ENCODE assay signal across 27 cellular contexts in the genomic region with DNA sequence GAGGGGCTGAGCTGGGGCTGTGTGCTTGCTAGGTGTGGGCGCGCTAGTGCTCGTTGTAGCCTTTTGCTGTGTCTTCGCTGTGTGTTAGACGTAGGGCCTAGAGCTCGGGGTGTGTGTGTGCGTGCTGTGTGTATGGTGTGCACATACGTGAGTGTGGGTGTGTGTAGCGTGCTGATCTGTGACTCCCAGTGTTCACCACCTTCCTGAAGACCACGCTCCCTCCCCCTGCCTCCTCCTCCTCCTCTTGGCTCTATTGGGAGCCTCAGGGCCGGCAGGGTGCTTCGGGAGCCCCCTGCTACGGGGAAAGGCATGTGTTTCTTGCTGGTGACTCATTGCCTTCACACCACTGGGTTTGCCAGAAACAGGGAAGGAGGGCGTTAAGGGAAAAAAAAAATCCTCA. TPM values are rescaled to one million over a fixed set of nuclear protein-coding genes. Genes with fewer than 3 reads are reported as not detected.
DNase-seq lines count a peak whose midpoint lies in the region; ATAC-seq and TF ChIP-seq lines count a peak whose summit lies in the region.
"Had no signal": no experiment of that assay in that cellular context is flagged by ENCODE, and none has a peak within 500 bp of the region (broad histone marks: within the 10 kb centered on the region; RNA-seq: fewer than 3 reads in every experiment).

No MANE protein-coding gene starts in this region.

- H3K4me3 Mint-ChIP-seq in GM23338 = no peak overlapping the region
- H3K4me3 Mint-ChIP-seq: activated B cell treated with CpG ODN at 0.5 μM for 24 hours; activated CD4-positive, alpha-beta memory T cell treated with anti-CD3 and anti-CD28 coated beads for 36 hours; dendritic cell treated with granulocyte-macrophage colony-stimulating factor and Interleukin-4, amounts not matched to agents 40 ng/mL and 50 ng/mL, for 4 days; natural killer cell; stimulated activated naive CD8-positive, alpha-beta T cell treated with anti-CD3 and anti-CD28 coated beads, Interleukin-15, amount 100 ng/mL, for 72 hours; type B pancreatic cell had no signal

- no peaks in the 10 kb centered on the region for H3K9me3 Mint-ChIP-seq in GM23338
- H3K9me3 Mint-ChIP-seq: activated B cell treated with CpG ODN at 0.5 μM for 24 hours; activated CD4-positive, alpha-beta memory T cell treated with anti-CD3 and anti-CD28 coated beads for 36 hours; dendritic cell treated with granulocyte-macrophage colony-stimulating factor and Interleukin-4, amounts not matched to agents 40 ng/mL and 50 ng/mL, for 4 days; natural killer cell; stimulated activated naive CD8-positive, alpha-beta T cell treated with anti-CD3 and anti-CD28 coated beads, Interleukin-15, amount 100 ng/mL, for 72 hours; type B pancreatic cell had no signal

- no peaks in the 10 kb centered on the region for H3F3A ChIP-seq in GM23338 (replicated peaks; ENCODE audit: low read depth)

- H4K20me1 ChIP-seq in GM23338 (replicated peaks; ENCODE audit: insufficient read depth) = no peaks in the 10 kb centered on the region; the same call in 1 of the 2 replicates

- peak overlapping the region; percentile 14; the same call in 1 of the 2 replicates for H2AFZ ChIP-seq in GM23338

- ATAC-seq in GM23338 (no peak), HG02981 (IDR thresholded peaks at IDR 0.05; ENCODE audit: unreplicated experiment) (no peak), HG03469 (IDR thresholded peaks at IDR 0.05; ENCODE audit: unreplicated experiment) (no peak)
- ATAC-seq: heart right ventricle; K562; left lung; natural killer cell; pancreas; right cardiac atrium; stimulated activated naive CD8-positive, alpha-beta T cell treated with anti-CD3 and anti-CD28 coated beads, Interleukin-15, amount 100 ng/mL, for 72 hours had no signal

- DNase-seq in AG08396 (ENCODE audit: low spot score) (peak; percentile 35), GM23338 (ENCODE audit: low spot score) (no peak), anterior cingulate cortex (lab: John Stamatoyannopoulos, UW) (peak in 31 of 58 donors; percentile 19 to 84 (median 47)), iris pigment epithelial cell (ENCODE audit: low read depth) (peak; percentile 29), C1 segment of cervical spinal cord (lab: John Stamatoyannopoulos, UW) (no peak)
- DNase-seq in activated CD8-positive, alpha-beta memory T cell treated with anti-CD3 and anti-CD28 coated beads for 24 hours = no peak
- DNase-seq: activated B cell treated with CpG ODN at 0.5 μM for 24 hours; activated CD4-positive, alpha-beta memory T cell treated with anti-CD3 and anti-CD28 coated beads for 36 hours; activated gamma-delta T cell treated with Interleukin-2 at 50 U/mL for 16 hours; activated T-cell treated with anti-CD3 and anti-CD28 coated beads for 4 hours; heart right ventricle; left lung; midbrain; natural killer cell; NCI-H187; NCI-H345; NCI-H774; right cardiac atrium; stimulated activated naive CD8-positive, alpha-beta T cell treated with anti-CD3 and anti-CD28 coated beads, Interleukin-15, amount 100 ng/mL, for 72 hours had no signal

- H3K27me3 Mint-ChIP-seq in GM23338 (ENCODE audit: insufficient read depth, low read depth, poor library complexity) = peaks cover 9% of the 10 kb centered on the region
- H3K27me3 Mint-ChIP-seq: activated B cell treated with CpG ODN at 0.5 μM for 24 hours; activated CD4-positive, alpha-beta memory T cell treated with anti-CD3 and anti-CD28 coated beads for 36 hours; stimulated activated naive CD8-positive, alpha-beta T cell treated with anti-CD3 and anti-CD28 coated beads, Interleukin-15, amount 100 ng/mL, for 72 hours had no signal

- H3K79me2 ChIP-seq in GM23338 (replicated peaks; ENCODE audit: insufficient read depth) = no peaks in the 10 kb centered on the region

- no peak overlapping the region for H3K4me2 ChIP-seq in GM23338

- no peaks in the 10 kb centered on the region for H3K4me1 ChIP-seq in GM23338 (ENCODE audit: insufficient read depth)

- H3K27ac ChIP-seq in GM23338 (ENCODE audit: low read depth) = no peak overlapping the region
- H3K27ac ChIP-seq: C4-2B, cardiac muscle cell, heart right ventricle, left lung, pancreas had no signal

- no peaks in the 10 kb centered on the region for H3K36me3 Mint-ChIP-seq in GM23338 (ENCODE audit: low read depth)
- H3K36me3 Mint-ChIP-seq: activated CD4-positive, alpha-beta memory T cell treated with anti-CD3 and anti-CD28 coated beads for 36 hours; natural killer cell; type B pancreatic cell had no signal

- H3K36me3 ChIP-seq in GM23338 (ENCODE audit: insufficient read depth) = no peaks in the 10 kb centered on the region
- H3K36me3 ChIP-seq: cardiac muscle cell, heart right ventricle, left lung, pancreas had no signal

- TF ChIP-seq CTCF in GM23338 (conservative IDR thresholded peaks at IDR 0.05; ENCODE audit: low read depth in 2 of 2) = no peak

- no peak overlapping the region for H3K27ac Mint-ChIP-seq in GM23338
- H3K27ac Mint-ChIP-seq: activated B cell treated with CpG ODN at 0.5 μM for 24 hours; activated CD4-positive, alpha-beta memory T cell treated with anti-CD3 and anti-CD28 coated beads for 36 hours; dendritic cell treated with granulocyte-macrophage colony-stimulating factor and Interleukin-4, amounts not matched to agents 40 ng/mL and 50 ng/mL, for 4 days; natural killer cell; stimulated activated naive CD8-positive, alpha-beta T cell treated with anti-CD3 and anti-CD28 coated beads, Interleukin-15, amount 100 ng/mL, for 72 hours; type B pancreatic cell had no signal

- H3K27me3 ChIP-seq in GM23338 (ENCODE audit: insufficient read depth) = no peaks in the 10 kb centered on the region
- H3K27me3 ChIP-seq: cardiac muscle cell, heart right ventricle, left lung, pancreas had no signal

- H3K4me1 Mint-ChIP-seq in GM23338 = peaks cover 7% of the 10 kb centered on the region

- H3K9me2 ChIP-seq in GM23338 (ENCODE audit: insufficient read depth) = no peaks in the 10 kb centered on the region

- H3K4me3 ChIP-seq in GM23338 = no peak overlapping the region
- H3K4me3 ChIP-seq: cardiac muscle cell, heart right ventricle, K562, left lung, pancreas had no signal

TF ChIP-seq in GM23338, 12 proteins besides CTCF, POLR2A, EP300 and RAD21 (continues in another document):
- no peak for TF ChIP-seq EZH2phosphoT487 (IDR thresholded peaks at IDR 0.05; ENCODE audit: unreplicated experiment)
- no peak for TF ChIP-seq NANOG (IDR thresholded peaks at IDR 0.05; ENCODE audit: borderline replicate concordance)
- TF ChIP-seq REST (IDR thresholded peaks at IDR 0.05; ENCODE audit: unreplicated experiment) = no peak
- no peak for TF ChIP-seq CREB1 (CRISPR knock-in tag; IDR thresholded peaks at IDR 0.05; ENCODE audit: low read depth)
- TF ChIP-seq JUNB (IDR thresholded peaks at IDR 0.05; ENCODE audit: unreplicated experiment) = no peak
- no peak for TF ChIP-seq ZNF331 (CRISPR knock-in tag; IDR thresholded peaks at IDR 0.05; ENCODE audit: low read depth)
- TF ChIP-seq STAT1 (IDR thresholded peaks at IDR 0.05; ENCODE audit: unreplicated experiment) = no peak
- no peak for TF ChIP-seq POLR2AphosphoS5 (IDR thresholded peaks at IDR 0.05; ENCODE audit: low read depth)
- TF ChIP-seq, protein P1, sequence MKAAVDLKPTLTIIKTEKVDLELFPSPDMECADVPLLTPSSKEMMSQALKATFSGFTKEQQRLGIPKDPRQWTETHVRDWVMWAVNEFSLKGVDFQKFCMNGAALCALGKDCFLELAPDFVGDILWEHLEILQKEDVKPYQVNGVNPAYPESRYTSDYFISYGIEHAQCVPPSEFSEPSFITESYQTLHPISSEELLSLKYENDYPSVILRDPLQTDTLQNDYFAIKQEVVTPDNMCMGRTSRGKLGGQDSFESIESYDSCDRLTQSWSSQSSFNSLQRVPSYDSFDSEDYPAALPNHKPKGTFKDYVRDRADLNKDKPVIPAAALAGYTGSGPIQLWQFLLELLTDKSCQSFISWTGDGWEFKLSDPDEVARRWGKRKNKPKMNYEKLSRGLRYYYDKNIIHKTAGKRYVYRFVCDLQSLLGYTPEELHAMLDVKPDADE (IDR thresholded peaks at IDR 0.05) = no peak
- no peak for TF ChIP-seq ZNF114 (CRISPR knock-in tag; IDR thresholded peaks at IDR 0.05)
- TF ChIP-seq EZH2 (IDR thresholded peaks at IDR 0.05; ENCODE audit: low read depth, unreplicated experiment) = no peak

RNA-seq across cellular contexts. Expression of gene KCNC4, which starts 9.4 kb away (rescaled TPM):
- 10.5 and 10.7 TPM in 2 replicates for total RNA-seq in GM23338 (2014; rRNA removed; shearing (Covaris generic))
- polyA plus RNA-seq in GM23338 (2016; fragmentation: Nextera tagmentation; extraction: Ambion mirVana) = 3.4 and 3.5 TPM in 2 replicates

RNA-seq across cellular contexts. Expression of gene SLC6A17, which starts 50.4 kb away (rescaled TPM):
- 0.17 and 0.27 TPM in 2 replicates for total RNA-seq in GM23338 (2014; rRNA removed; shearing (Covaris generic))
- 0.03 and 0.16 TPM in 2 replicates for polyA plus RNA-seq in GM23338 (2016; fragmentation: Nextera tagmentation; extraction: Ambion mirVana)
- total RNA-seq: activated B cell treated with CpG ODN at 0.5 μM for 24 hours, K562, natural killer cell had no signal
- polyA plus RNA-seq: cardiac muscle cell, K562 had no signal

Comparison
In these comparisons a context has a peak if more than half of its experiments do, and no peak if none do; other contexts are left out.
1. DNase-seq: peak in AG08396 (single experiment), anterior cingulate cortex (31 of 58) and iris pigment epithelial cell (single experiment); none in GM23338 (single experiment), C1 segment of cervical spinal cord (0 of 14) and activated CD8-positive, alpha-beta memory T cell treated with anti-CD3 and anti-CD28 coated beads for 24 hours (single experiment).